9 cellular contexts compared by ENCODE assay signal in genomic region chr5:179619776-179620175, GRCh38. TPM values are rescaled to one million over a fixed set of nuclear protein-coding genes. Genes with fewer than 3 reads are reported as not detected.
DNase-seq lines count a peak whose midpoint lies in the region; ATAC-seq and TF ChIP-seq lines count a peak whose summit lies in the region.
"Had no signal": no experiment of that assay in that cellular context is flagged by ENCODE, and none has a peak within 500 bp of the region (broad histone marks: within the 10 kb centered on the region; RNA-seq: fewer than 3 reads in every experiment).

No MANE protein-coding gene starts in this region.

- H3K27me3 Mint-ChIP-seq in activated CD4-positive, alpha-beta T cell treated with anti-CD3 and anti-CD28 coated beads for 36 hours, result no peaks in the 10 kb centered on the region
- peaks cover 2% of the 10 kb centered on the region for H3K27me3 Mint-ChIP-seq in activated T-helper 1 cell treated with anti-CD3 and anti-CD28 coated beads, Interleukin-12 subunit alpha, Interleukin-12 subunit beta, Interleukin-2, Interleukin-4 antibody, amounts not matched to agents 30 ng/mL and 10 ng/mL and 1 ng/mL, durations not matched to agents 14 hours and 24 hours and 36 hours (ENCODE audit: insufficient read depth)

- H3K4me1 ChIP-seq in hepatocyte (ENCODE audit: insufficient read depth) (peaks cover 28% of the 10 kb centered on the region), spleen (peaks cover 64 to 87% (median 83%) of the 10 kb centered on the region in 6 donors), uterus (peaks cover 20 to 24% of the 10 kb centered on the region in 2 donors)

- H3K4me1 Mint-ChIP-seq in activated CD4-positive, alpha-beta T cell treated with anti-CD3 and anti-CD28 coated beads for 36 hours, result peaks cover 58% of the 10 kb centered on the region
- peaks cover 66% of the 10 kb centered on the region for H3K4me1 Mint-ChIP-seq in activated T-helper 1 cell treated with anti-CD3 and anti-CD28 coated beads, Interleukin-12 subunit alpha, Interleukin-12 subunit beta, Interleukin-2, Interleukin-4 antibody, amounts not matched to agents 30 ng/mL and 10 ng/mL and 1 ng/mL, durations not matched to agents 14 hours and 24 hours and 36 hours (ENCODE audit: low read depth)

- no peak for DNase-seq in activated CD4-positive, alpha-beta T cell treated with anti-CD3 and anti-CD28 coated beads for 36 hours
- no peak for DNase-seq in activated CD4-positive, alpha-beta T cell treated with anti-CD3 and anti-CD28 coated beads for 48 hours
- no peak for DNase-seq in activated T-helper 1 cell treated with anti-CD3 and anti-CD28 coated beads, Interleukin-12 subunit alpha, Interleukin-12 subunit beta, Interleukin-2, Interleukin-4 antibody, amounts not matched to agents 30 ng/mL and 10 ng/mL and 1 ng/mL, durations not matched to agents 14 hours and 24 hours and 36 hours (ENCODE audit: low spot score)
- DNase-seq in hepatocyte (ENCODE audit: low spot score), result no peak
- no peak for DNase-seq in spleen
- no peak for DNase-seq in uterus
- DNase-seq in Ammon's horn (ENCODE audit: low spot score), result no peak
- DNase-seq: NCI-H1105 had no signal

- TF ChIP-seq CTCF in hepatocyte (IDR thresholded peaks at IDR 0.05; ENCODE audit: poor library complexity) (no peak), spleen (IDR thresholded peaks at IDR 0.05 in 8 of 11, conservative IDR thresholded peaks at IDR 0.05 in 3 of 11) (no peak), uterus (IDR thresholded peaks at IDR 0.05) (no peak)

- H3K36me3 Mint-ChIP-seq in activated CD4-positive, alpha-beta T cell treated with anti-CD3 and anti-CD28 coated beads for 36 hours (ENCODE audit: low read depth), result peaks cover 82% of the 10 kb centered on the region
- H3K36me3 Mint-ChIP-seq in activated T-helper 1 cell treated with anti-CD3 and anti-CD28 coated beads, Interleukin-12 subunit alpha, Interleukin-12 subunit beta, Interleukin-2, Interleukin-4 antibody, amounts not matched to agents 30 ng/mL and 10 ng/mL and 1 ng/mL, durations not matched to agents 14 hours and 24 hours and 36 hours (ENCODE audit: low read depth), result peaks cover 74% of the 10 kb centered on the region

- ATAC-seq in activated CD4-positive, alpha-beta T cell treated with anti-CD3 and anti-CD28 coated beads for 36 hours, result no peak
- no peak for ATAC-seq in GM21390 (IDR thresholded peaks at IDR 0.05; ENCODE audit: unreplicated experiment)

- H3K79me2 ChIP-seq in hepatocyte, result peaks cover 92% of the 10 kb centered on the region

- H3K9me3 ChIP-seq in hepatocyte (ENCODE audit: low read depth) (no peaks in the 10 kb centered on the region), spleen (no peaks in the 10 kb centered on the region), uterus (no peaks in the 10 kb centered on the region)

- TF ChIP-seq POLR2A in spleen (IDR thresholded peaks at IDR 0.05) (no peak), uterus (IDR thresholded peaks at IDR 0.05) (no peak)

- H3K9me2 ChIP-seq in hepatocyte (replicated peaks; ENCODE audit: insufficient read depth), result no peaks in the 10 kb centered on the region

- 19% methylated on average over 4 of the region's 4 CpGs for WGBS in hepatocyte (ENCODE audit: low lambda C conversion rate, missing lambda C conversion rate)
- WGBS in spleen, 5 donors, result 19 to 39% (median 25%) methylated on average over 4 of the region's 4 CpGs

- H4K20me1 ChIP-seq in hepatocyte (ENCODE audit: insufficient read depth, poor library complexity, severe bottlenecking), result peaks cover 82% of the 10 kb centered on the region

- H3K4me2 ChIP-seq in hepatocyte, result peak overlapping the region; percentile 95

- intact Hi-C loops in activated CD4-positive, alpha-beta T cell treated with anti-CD3 and anti-CD28 coated beads for 36 hours (cut with DNase I, micrococcal nuclease), result loop anchor here (5.0 to 10.0 kb wide), 7 partner anchors 62 to 1625 kb away; partner anchors contain the start of genes MGAT4B (in 1 of the 2), RACK1 (in 1 of the 2), RNF130 (in 1 of the 2) and SQSTM1 (in 1 of the 2)
- intact Hi-C loops in activated T-helper 1 cell treated with anti-CD3 and anti-CD28 coated beads, Interleukin-12 subunit alpha, Interleukin-12 subunit beta, Interleukin-2, Interleukin-4 antibody, amounts not matched to agents 30 ng/mL and 10 ng/mL and 1 ng/mL, durations not matched to agents 14 hours and 24 hours and 36 hours (cut with micrococcal nuclease), result loop anchor here (5.0 to 10.0 kb wide), 4 partner anchors 1387 to 1603 kb away; partner anchors contain the start of genes HNRNPAB, PHYKPL and TRIM41
- intact Hi-C loops in spleen (cut with DNase I; ENCODE audit: low total_unique reads), result loop anchor here (5.0 to 10.0 kb wide), 2 partner anchors 65 to 78 kb away; partner anchors contain the start of genes CANX and RUFY1
- intact Hi-C loops in uterus (cut with DNase I; ENCODE audit: low total_unique reads), result no loop called here

- H3K9me3 Mint-ChIP-seq in activated CD4-positive, alpha-beta T cell treated with anti-CD3 and anti-CD28 coated beads for 36 hours (ENCODE audit: low read depth), result no peaks in the 10 kb centered on the region
- no peaks in the 10 kb centered on the region for H3K9me3 Mint-ChIP-seq in activated T-helper 1 cell treated with anti-CD3 and anti-CD28 coated beads, Interleukin-12 subunit alpha, Interleukin-12 subunit beta, Interleukin-2, Interleukin-4 antibody, amounts not matched to agents 30 ng/mL and 10 ng/mL and 1 ng/mL, durations not matched to agents 14 hours and 24 hours and 36 hours

- H3K27ac Mint-ChIP-seq in activated CD4-positive, alpha-beta T cell treated with anti-CD3 and anti-CD28 coated beads for 36 hours, result peak overlapping the region; percentile 37
- H3K27ac Mint-ChIP-seq in activated T-helper 1 cell treated with anti-CD3 and anti-CD28 coated beads, Interleukin-12 subunit alpha, Interleukin-12 subunit beta, Interleukin-2, Interleukin-4 antibody, amounts not matched to agents 30 ng/mL and 10 ng/mL and 1 ng/mL, durations not matched to agents 14 hours and 24 hours and 36 hours, result no peak overlapping the region

- peak overlapping the region; percentile 94 for H3K4me3 Mint-ChIP-seq in activated CD4-positive, alpha-beta T cell treated with anti-CD3 and anti-CD28 coated beads for 36 hours
- H3K4me3 Mint-ChIP-seq in activated T-helper 1 cell treated with anti-CD3 and anti-CD28 coated beads, Interleukin-12 subunit alpha, Interleukin-12 subunit beta, Interleukin-2, Interleukin-4 antibody, amounts not matched to agents 30 ng/mL and 10 ng/mL and 1 ng/mL, durations not matched to agents 14 hours and 24 hours and 36 hours, result peak overlapping the region; percentile 94

- H3K27ac ChIP-seq in hepatocyte (no peak overlapping the region), spleen (peak overlapping the region in 5 of 8 donors; percentile 8 to 100 (median 99)), uterus (peak overlapping the region in 1 of 2 donors; percentile 100)

- H3K27me3 ChIP-seq in hepatocyte (no peaks in the 10 kb centered on the region), spleen (replicated peaks in 1 of 7) (no peaks in the 10 kb centered on the region), uterus (no peaks in the 10 kb centered on the region)

- H3K4me3 ChIP-seq in hepatocyte (peak overlapping the region; percentile 92), spleen (peak overlapping the region; percentile 11 to 96 (median 81)), uterus (peak overlapping the region in 1 of 2 donors; percentile 15)

- H3K36me3 ChIP-seq in hepatocyte (replicated peaks; ENCODE audit: insufficient read depth, low read depth), result peaks cover 31% of the 10 kb centered on the region
- peaks cover 12 to 78% (median 66%) of the 10 kb centered on the region in 6 donors for H3K36me3 ChIP-seq in spleen
- H3K36me3 ChIP-seq in uterus, result no peaks in the 10 kb centered on the region

- H2AFZ ChIP-seq in hepatocyte, result no peak overlapping the region

- POLR2A ChIA-PET in activated CD4-positive, alpha-beta T cell treated with anti-CD3 and anti-CD28 coated beads for 36 hours (lab: Charles Lee), result interaction anchor here (1.2 kb wide), 1 partner anchor 69 kb away, joined by 3 read pairs; the partner anchor contains the start of gene RUFY1

- CTCF ChIA-PET in activated CD4-positive, alpha-beta T cell treated with anti-CD3 and anti-CD28 coated beads for 36 hours (lab: Charles Lee), result interaction anchor here (1.0 to 1.8 kb wide), 2 partner anchors 49 to 143 kb away, joined by 3 to 6 read pairs; no protein-coding TSS in a partner anchor

RNA-seq across cellular contexts. Expression of gene HNRNPH1, which starts 3.7 kb away (rescaled TPM):
- 100 to 1,000 TPM; 634 to 659 TPM for total RNA-seq in activated CD4-positive, alpha-beta T cell treated with anti-CD3 and anti-CD28 coated beads for 36 hours
- 987 and 1,028 TPM in 2 replicates for total RNA-seq in activated T-helper 1 cell treated with anti-CD3 and anti-CD28 coated beads, Interleukin-12 subunit alpha, Interleukin-12 subunit beta, Interleukin-2, Interleukin-4 antibody, amounts not matched to agents 30 ng/mL and 10 ng/mL and 1 ng/mL, durations not matched to agents 14 hours and 24 hours and 36 hours
- 392 and 485 TPM in 2 replicates for total RNA-seq in hepatocyte
- polyA plus RNA-seq in hepatocyte, result 99.9 and 123 TPM in 2 replicates
- 100 to 1,000 TPM; 653 to 931 (median 803) TPM for total RNA-seq in spleen
- 100 to 1,000 TPM; 214 to 468 (median 451) TPM for polyA plus RNA-seq in spleen
- total RNA-seq in uterus, result 1,000 to 10,000 TPM in 1 of 4 donors, 100 to 1,000 TPM in 3; 237 to 1,003 (median 495) TPM
